16 cellular contexts compared by ENCODE assay signal in the genomic region with DNA sequence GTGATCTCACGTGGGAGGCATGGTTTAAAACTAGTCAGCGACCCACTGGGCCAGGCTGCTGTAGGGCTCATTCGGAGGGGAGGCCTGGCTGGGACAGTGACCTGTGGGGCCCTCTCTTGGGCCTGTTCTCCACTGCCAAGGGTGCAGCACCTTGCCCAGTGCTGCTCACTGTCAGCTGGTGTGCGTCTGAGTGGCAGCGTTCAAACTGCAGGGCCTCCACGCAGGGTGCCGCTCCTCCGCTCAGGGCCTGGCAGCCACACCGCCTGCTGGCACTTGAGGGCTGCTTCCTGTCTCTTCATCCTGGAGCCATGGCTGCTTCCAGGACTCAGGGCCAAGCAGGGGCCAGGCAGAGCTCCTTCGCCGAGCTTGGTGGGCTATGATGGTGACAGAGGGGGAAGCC. TPM values are rescaled to one million over a fixed set of nuclear protein-coding genes. Genes with fewer than 3 reads are reported as not detected.
"Had no signal": no experiment of that assay in that cellular context is flagged by ENCODE, and none has a peak within 500 bp of the region (broad histone marks: within the 10 kb centered on the region; RNA-seq: fewer than 3 reads in every experiment).

No MANE protein-coding gene starts in this region.

- H3K4me1 ChIP-seq: right atrium auricular region, uterus had no signal

- ATAC-seq: activated T-cell treated with anti-CD3 and anti-CD28 coated beads, Interleukin-2, amount 50 U/mL, for 72 hours; left lobe of liver had no signal

- H3K27ac ChIP-seq: brain microvascular endothelial cell, right atrium auricular region, skin epidermis, tibial nerve, uterus, WERI-Rb-1 had no signal

- H3K27me3 ChIP-seq: brain microvascular endothelial cell, right atrium auricular region, tibial nerve, uterus had no signal

- H3K9me3 ChIP-seq: right atrium auricular region, tibial nerve, uterus had no signal

- H3K36me3 ChIP-seq: brain microvascular endothelial cell, right atrium auricular region, tibial nerve, uterus, WERI-Rb-1 had no signal

- DNase-seq: activated CD4-positive, alpha-beta T cell treated with anti-CD3 and anti-CD28 coated beads for 1 hour; activated CD4-positive, alpha-beta T cell treated with anti-CD3 and anti-CD28 coated beads, Interleukin-2, amount 50 U/mL, for 4 hours; activated effector memory CD4-positive, alpha-beta T cell treated with anti-CD3 and anti-CD28 coated beads, Interleukin-2, amount 50 U/mL, for 16 hours; activated naive CD4-positive, alpha-beta T cell treated with anti-CD3 and anti-CD28 coated beads, Interleukin-2, amount 50 U/mL, for 16 hours; activated T-cell treated with anti-CD3 and anti-CD28 coated beads, Interleukin-2, amount 50 U/mL, for 72 hours; aorta; brain microvascular endothelial cell; cortex of kidney; erythroblast; kidney; uterus; WERI-Rb-1 had no signal

- H3K4me3 ChIP-seq: right atrium auricular region, skin epidermis, tibial nerve, uterus had no signal

RNA-seq across cellular contexts. Expression of a gene that starts 18.3 kb away (rescaled TPM):
- total RNA-seq: right atrium auricular region had no signal
